In genomic region chr1:147892731-147893214, GRCh38 we compare ENCODE assay signal across 8 cellular contexts. TPM values are rescaled to one million over a fixed set of nuclear protein-coding genes. Genes with fewer than 3 reads are reported as not detected.
DNase-seq lines count a peak whose midpoint lies in the region; ATAC-seq and TF ChIP-seq lines count a peak whose summit lies in the region.

No MANE protein-coding gene starts in this region.

- H2AFZ ChIP-seq in OCI-LY7 (ENCODE audit: low read length): no peak overlapping the region

- no peaks in the 10 kb centered on the region for H3K27me3 Mint-ChIP-seq in MCF 10A (ENCODE audit: insufficient read depth, unreplicated experiment)

- CTCF ChIA-PET in OCI-LY7 (lab: Charles Lee; ENCODE audit: unreplicated experiment): interaction anchor here (1.3 kb wide), 1 partner anchor 191 kb away, joined by 3 read pairs; no protein-coding TSS in a partner anchor
- CTCF ChIA-PET in MCF 10A (lab: Yijun Ruan, JAX): interaction anchor here (0.6 to 7.9 kb wide), 73 partner anchors 8 to 619 kb away, joined by 3 to 149 read pairs (median 5); partner anchors contain the start of genes ACP6 and GJA8

- TF ChIP-seq CTCF in OCI-LY7 (conservative IDR thresholded peaks at IDR 0.05; ENCODE audit: low read length) (peak; percentile 98), MCF 10A (IDR thresholded peaks at IDR 0.05; ENCODE audit: unreplicated experiment) (peak; percentile 93)

- POLR2A ChIA-PET in OCI-LY7 (lab: Charles Lee): no interaction called here
- POLR2A ChIA-PET in MCF 10A (lab: Yijun Ruan, JAX): interaction anchor here (0.8 to 1.2 kb wide), 7 partner anchors 169 to 377 kb away, joined by 3 to 6 read pairs (median 5); no protein-coding TSS in a partner anchor

- no peaks in the 10 kb centered on the region for H3K9me2 ChIP-seq in OCI-LY7 (ENCODE audit: insufficient read depth, low read length)

- no peak overlapping the region for H3K27ac ChIP-seq in OCI-LY7 (ENCODE audit: low read depth, low read length, poor library complexity, severe bottlenecking)

- no peaks in the 10 kb centered on the region for H3K36me3 Mint-ChIP-seq in MCF 10A (ENCODE audit: insufficient read depth, unreplicated experiment)

- no peaks in the 10 kb centered on the region for H3K4me1 ChIP-seq in OCI-LY7 (ENCODE audit: insufficient read depth, low read length, poor library complexity, severe bottlenecking)

- H4K20me1 ChIP-seq in OCI-LY7 (ENCODE audit: insufficient read depth, low read length): no peaks in the 10 kb centered on the region

- H3K9me3 ChIP-seq in OCI-LY7 (ENCODE audit: low read length): no peaks in the 10 kb centered on the region

- no peaks in the 10 kb centered on the region for H3K79me2 ChIP-seq in OCI-LY7 (ENCODE audit: insufficient read depth, low read depth, low read length)

- no peak overlapping the region for H3K4me2 ChIP-seq in OCI-LY7 (ENCODE audit: low read length)

- BruUV-seq in OCI-LY7 (replicated peaks; lab: Mats Ljungman, UMichigan): no TSS peak
- no TSS peak for BruUV-seq in MCF 10A (replicated peaks; lab: Mats Ljungman, UMichigan)

- H3K9me3 Mint-ChIP-seq in MCF 10A (ENCODE audit: unreplicated experiment): no peaks in the 10 kb centered on the region

- H3K4me3 ChIP-seq in OCI-LY7 (ENCODE audit: low read depth, low read length, poor library complexity, severe bottlenecking): no peak overlapping the region

- no peak overlapping the region for H3K4me3 Mint-ChIP-seq in MCF 10A (ENCODE audit: unreplicated experiment)

- intact Hi-C loops in OCI-LY7 (cut with micrococcal nuclease; ENCODE audit: unreplicated experiment) (loop anchor here (2.0 to 5.0 kb wide), 3 partner anchors 265 to 620 kb away; no protein-coding TSS in a partner anchor), MCF 10A (cut with micrococcal nuclease) (loop anchor here (1.0 to 5.0 kb wide), 7 partner anchors 168 to 620 kb away; no protein-coding TSS in a partner anchor)

- peaks cover 21% of the 10 kb centered on the region for H3K4me1 Mint-ChIP-seq in MCF 10A (ENCODE audit: insufficient read depth, unreplicated experiment)

- H3K36me3 ChIP-seq in OCI-LY7 (ENCODE audit: insufficient read depth, low read length): no peaks in the 10 kb centered on the region

- no peak overlapping the region for H3K27ac Mint-ChIP-seq in MCF 10A (ENCODE audit: low read depth, unreplicated experiment)

- DNase-seq in DMS79 treated with DMSO at 0.1 percent for 48 hours (lab: John Stamatoyannopoulos, UW): peak; percentile 49
- peak; percentile 74 for DNase-seq in HT-29 (ENCODE audit: low spot score)
- peak; percentile 55 for DNase-seq in OCI-LY7 (ENCODE audit: low spot score)
- DNase-seq in MCF 10A (ENCODE audit: unreplicated experiment): peak; percentile 77
- DNase-seq in iris pigment epithelial cell (ENCODE audit: low read depth): peak; percentile 62
- DNase-seq in stimulated activated CD4-positive, alpha-beta T cell treated with anti-CD3 and anti-CD28 coated beads, Interleukin-4, amount 100 ng/mL, for 24 hours: peak; percentile 22

- ATAC-seq in GM18867 (IDR thresholded peaks at IDR 0.05; ENCODE audit: unreplicated experiment): no peak
- ATAC-seq in GM21576 (IDR thresholded peaks at IDR 0.05; ENCODE audit: unreplicated experiment): no peak

RNA-seq across cellular contexts. Expression of gene GJA8, which starts 9.8 kb away (rescaled TPM):
- not detected in 2 replicates for total RNA-seq in HT-29 (2014; rRNA removed; shearing (Covaris generic))
- not detected in 2 replicates for total RNA-seq in OCI-LY7 (2014; rRNA removed; shearing (Covaris generic))
- not detected in 2 replicates for total RNA-seq in OCI-LY7 (2022)
- not detected in 2 replicates for total RNA-seq in MCF 10A (2022)

RNA-seq across cellular contexts. Expression of gene GPR89B, which starts 35.4 kb away (rescaled TPM):
- 4.8 and 12.9 TPM in 2 replicates for total RNA-seq in HT-29 (2014; rRNA removed; shearing (Covaris generic))
- total RNA-seq in OCI-LY7 (2014; rRNA removed; shearing (Covaris generic)): 15.8 and 16.6 TPM in 2 replicates
- total RNA-seq in OCI-LY7 (2022) (26.8 and 33.0 TPM in 2 replicates), MCF 10A (2022) (31.9 and 33.6 TPM in 2 replicates)

Comparison
In these comparisons a context has a peak if more than half of its experiments do, and no peak if none do; other contexts are left out.
1. DNase-seq: peak in every context shown above with its lines; median percentile 77 in MCF 10A; 74 in HT-29; 62 in iris pigment epithelial cell; 55 in OCI-LY7; 49 in DMS79 treated with DMSO at 0.1 percent for 48 hours; 22 in stimulated activated CD4-positive, alpha-beta T cell treated with anti-CD3 and anti-CD28 coated beads, Interleukin-4, amount 100 ng/mL, for 24 hours.